15 cellular contexts compared by ENCODE assay signal in genomic region chr2:31322376-31322775, GRCh38.
DNase-seq lines count a peak whose midpoint lies in the region; ATAC-seq and TF ChIP-seq lines count a peak whose summit lies in the region.
"Had no signal": no experiment of that assay in that cellular context is flagged by ENCODE, and none has a peak within 500 bp of the region (broad histone marks: within the 10 kb centered on the region; RNA-seq: fewer than 3 reads in every experiment).

No MANE protein-coding gene starts in this region.

- no peak for TF ChIP-seq CTCF in ascending aorta (IDR thresholded peaks at IDR 0.05)
- TF ChIP-seq CTCF in tibial artery (IDR thresholded peaks at IDR 0.05) = no peak

- no peak for ATAC-seq in activated naive CD8-positive, alpha-beta T cell treated with anti-CD3 and anti-CD28 coated beads, Interleukin-2, amount 50 U/mL, for 24 hours
- ATAC-seq in left cardiac atrium (peak; percentile 51 to 83), HG03354 (IDR thresholded peaks at IDR 0.05; ENCODE audit: poor library complexity, severe bottlenecking, unreplicated experiment) (no peak)
- ATAC-seq: pancreas; stimulated activated naive CD8-positive, alpha-beta T cell treated with anti-CD3 and anti-CD28 coated beads, Interleukin-15, amount 100 ng/mL, for 72 hours had no signal

- H3K27ac ChIP-seq in ascending aorta = peak overlapping the region; percentile 54 to 75
- peak overlapping the region; percentile 41 to 52 for H3K27ac ChIP-seq in tibial artery
- H3K27ac ChIP-seq: KMS-11, pancreas, spleen had no signal

- no peak overlapping the region for H3K4me3 ChIP-seq in ascending aorta
- no peak overlapping the region for H3K4me3 ChIP-seq in tibial artery
- H3K4me3 ChIP-seq: pancreas, spleen had no signal

- H3K27me3 ChIP-seq in ascending aorta (no peaks in the 10 kb centered on the region), tibial artery (no peaks in the 10 kb centered on the region)
- H3K27me3 ChIP-seq: pancreas, spleen had no signal

- H3K36me3 ChIP-seq in ascending aorta (no peaks in the 10 kb centered on the region), tibial artery (no peaks in the 10 kb centered on the region)
- H3K36me3 ChIP-seq: pancreas, spleen had no signal

- H3K9me3 ChIP-seq in ascending aorta (no peaks in the 10 kb centered on the region), tibial artery (no peaks in the 10 kb centered on the region)
- H3K9me3 ChIP-seq: pancreas, spleen had no signal

- H3K4me3 Mint-ChIP-seq in activated naive CD8-positive, alpha-beta T cell treated with anti-CD3 and anti-CD28 coated beads, Interleukin-2, amount 50 U/mL, for 24 hours = no peak overlapping the region
- no peak overlapping the region for H3K4me3 Mint-ChIP-seq in activated naive CD8-positive, alpha-beta T cell treated with anti-CD3 and anti-CD28 coated beads for 36 hours
- H3K4me3 Mint-ChIP-seq: activated naive CD8-positive, alpha-beta T cell treated with anti-CD3 and anti-CD28 coated beads, Interleukin-2, amount 10 ng/mL, durations not matched to agents 7 days and 5 days; stimulated activated naive CD8-positive, alpha-beta T cell treated with anti-CD3 and anti-CD28 coated beads, Interleukin-15, amount 100 ng/mL, for 72 hours had no signal

- intact Hi-C loops in ascending aorta (cut with DNase I) = loop anchor here (1.0 to 5.0 kb wide), 3 partner anchors 25 to 185 kb away; partner anchors contain the start of genes EHD3 and GALNT14
- intact Hi-C loops in left cardiac atrium (cut with DNase I) = loop anchor here in 1 of 2 donors (5.0 kb wide), 1 partner anchor 90 kb away; the partner anchor contains the start of gene EHD3
- intact Hi-C loops in tibial artery (cut with DNase I; ENCODE audit: low total_unique reads) = no loop called here

- H3K9me3 Mint-ChIP-seq in activated naive CD8-positive, alpha-beta T cell treated with anti-CD3 and anti-CD28 coated beads, Interleukin-2, amount 50 U/mL, for 24 hours = no peaks in the 10 kb centered on the region
- no peaks in the 10 kb centered on the region for H3K9me3 Mint-ChIP-seq in activated naive CD8-positive, alpha-beta T cell treated with anti-CD3 and anti-CD28 coated beads for 36 hours
- H3K9me3 Mint-ChIP-seq: activated naive CD8-positive, alpha-beta T cell treated with anti-CD3 and anti-CD28 coated beads, Interleukin-2, amount 10 ng/mL, durations not matched to agents 7 days and 5 days; stimulated activated naive CD8-positive, alpha-beta T cell treated with anti-CD3 and anti-CD28 coated beads, Interleukin-15, amount 100 ng/mL, for 72 hours had no signal

- peaks cover 55% of the 10 kb centered on the region for H3K4me1 Mint-ChIP-seq in activated naive CD8-positive, alpha-beta T cell treated with anti-CD3 and anti-CD28 coated beads, Interleukin-2, amount 50 U/mL, for 24 hours
- peaks cover 51% of the 10 kb centered on the region for H3K4me1 Mint-ChIP-seq in activated naive CD8-positive, alpha-beta T cell treated with anti-CD3 and anti-CD28 coated beads for 36 hours

- peaks cover 5 to 25% of the 10 kb centered on the region in 2 donors for H3K4me1 ChIP-seq in ascending aorta
- H3K4me1 ChIP-seq in tibial artery = peaks cover 0 to 27% (median 12%) of the 10 kb centered on the region in 4 donors

- no peaks in the 10 kb centered on the region for H3K27me3 Mint-ChIP-seq in activated naive CD8-positive, alpha-beta T cell treated with anti-CD3 and anti-CD28 coated beads, Interleukin-2, amount 50 U/mL, for 24 hours
- H3K27me3 Mint-ChIP-seq in activated naive CD8-positive, alpha-beta T cell treated with anti-CD3 and anti-CD28 coated beads for 36 hours = no peaks in the 10 kb centered on the region
- H3K27me3 Mint-ChIP-seq: stimulated activated naive CD8-positive, alpha-beta T cell treated with anti-CD3 and anti-CD28 coated beads, Interleukin-15, amount 100 ng/mL, for 72 hours had no signal

- DNase-seq in activated naive CD8-positive, alpha-beta T cell treated with anti-CD3 and anti-CD28 coated beads, Interleukin-2, amount 50 U/mL, for 24 hours = no peak
- no peak for DNase-seq in activated naive CD8-positive, alpha-beta T cell treated with anti-CD3 and anti-CD28 coated beads for 36 hours
- DNase-seq in ascending aorta (ENCODE audit: low spot score in 2 of 2) (no peak), left cardiac atrium (no peak), tibial artery (no peak), activated gamma-delta T cell treated with Interleukin-2 at 50 U/mL for 16 hours (no peak), HUDEP-2 (lab: John Stamatoyannopoulos, UW; ENCODE audit: unreplicated experiment in 76 of 76) (no peak)
- DNase-seq: activated naive CD8-positive, alpha-beta T cell treated with anti-CD3 and anti-CD28 coated beads, Interleukin-2, amount 10 ng/mL, durations not matched to agents 7 days and 5 days; kidney; NCI-H1436; pancreas; spleen; stimulated activated naive CD8-positive, alpha-beta T cell treated with anti-CD3 and anti-CD28 coated beads, Interleukin-15, amount 100 ng/mL, for 72 hours had no signal

- H3K36me3 Mint-ChIP-seq in activated naive CD8-positive, alpha-beta T cell treated with anti-CD3 and anti-CD28 coated beads, Interleukin-2, amount 50 U/mL, for 24 hours (ENCODE audit: low read depth) = no peaks in the 10 kb centered on the region
- H3K36me3 Mint-ChIP-seq in activated naive CD8-positive, alpha-beta T cell treated with anti-CD3 and anti-CD28 coated beads for 36 hours = no peaks in the 10 kb centered on the region
- H3K36me3 Mint-ChIP-seq: activated naive CD8-positive, alpha-beta T cell treated with anti-CD3 and anti-CD28 coated beads, Interleukin-2, amount 10 ng/mL, durations not matched to agents 7 days and 5 days had no signal

- H3K27ac Mint-ChIP-seq in activated naive CD8-positive, alpha-beta T cell treated with anti-CD3 and anti-CD28 coated beads, Interleukin-2, amount 50 U/mL, for 24 hours = peak overlapping the region; percentile 19
- no peak overlapping the region for H3K27ac Mint-ChIP-seq in activated naive CD8-positive, alpha-beta T cell treated with anti-CD3 and anti-CD28 coated beads for 36 hours
- H3K27ac Mint-ChIP-seq: activated naive CD8-positive, alpha-beta T cell treated with anti-CD3 and anti-CD28 coated beads, Interleukin-2, amount 10 ng/mL, durations not matched to agents 7 days and 5 days had no signal

Comparison
In these comparisons a context has a peak if more than half of its experiments do, and no peak if none do; other contexts are left out.
1. ATAC-seq: peak in left cardiac atrium (2 of 2); none in activated naive CD8-positive, alpha-beta T cell treated with anti-CD3 and anti-CD28 coated beads, Interleukin-2, amount 50 U/mL, for 24 hours (single experiment) and HG03354 (single experiment).